Comparison of ENCODE assay signal across 35 cellular contexts in genomic region chr6:12898603-12899002, GRCh38.
"Had no signal": no experiment of that assay in that cellular context is flagged by ENCODE, and none has a peak within 500 bp of the region (broad histone marks: within the 10 kb centered on the region; RNA-seq: fewer than 3 reads in every experiment).

No MANE protein-coding gene starts in this region.

- H3K4me3 Mint-ChIP-seq: activated CD4-positive, alpha-beta memory T cell treated with anti-CD3 and anti-CD28 coated beads, Interleukin-2, amount 10 ng/mL, durations not matched to agents 7 days and 5 days; activated CD4-positive, alpha-beta T cell treated with anti-CD3 and anti-CD28 coated beads for 36 hours; activated CD4-positive, alpha-beta T cell treated with anti-CD3 and anti-CD28 coated beads, Interleukin-2, amount 10 ng/mL, durations not matched to agents 24 days and 14 days; activated naive CD8-positive, alpha-beta T cell; activated T-cell treated with anti-CD3 and anti-CD28 coated beads, Interleukin-2, amount 50 U/mL, for 4 hours; activated T-helper 17 cell treated with anti-CD3 and anti-CD28 coated beads, Interleukin-2, amount 50 U/mL, for 72 hours; central memory CD8-positive, alpha-beta T cell; effector memory CD8-positive, alpha-beta T cell; T-helper 17 cell; T-helper 2 cell treated with Interferon-gamma antibody and Interleukin-4, amounts not matched to agents 5 μg/mL and 100 μg/mL, for 36 hours had no signal

- H3K4me1 Mint-ChIP-seq: activated CD4-positive, alpha-beta memory T cell treated with anti-CD3 and anti-CD28 coated beads, Interleukin-2, amount 10 ng/mL, durations not matched to agents 7 days and 5 days; activated CD4-positive, alpha-beta T cell treated with anti-CD3 and anti-CD28 coated beads for 36 hours; activated CD4-positive, alpha-beta T cell treated with anti-CD3 and anti-CD28 coated beads, Interleukin-2, amount 10 ng/mL, durations not matched to agents 24 days and 14 days; activated T-helper 17 cell treated with anti-CD3 and anti-CD28 coated beads, Interleukin-2, amount 50 U/mL, for 72 hours; central memory CD8-positive, alpha-beta T cell had no signal

- H3K9me3 Mint-ChIP-seq: activated CD4-positive, alpha-beta memory T cell treated with anti-CD3 and anti-CD28 coated beads, Interleukin-2, amount 10 ng/mL, durations not matched to agents 7 days and 5 days; activated CD4-positive, alpha-beta T cell treated with anti-CD3 and anti-CD28 coated beads, Interleukin-2, amount 10 ng/mL, durations not matched to agents 24 days and 14 days; activated T-cell treated with anti-CD3 and anti-CD28 coated beads, Interleukin-2, amount 50 U/mL, for 4 hours; activated T-helper 17 cell treated with anti-CD3 and anti-CD28 coated beads, Interleukin-2, amount 50 U/mL, for 72 hours; central memory CD8-positive, alpha-beta T cell; effector memory CD8-positive, alpha-beta T cell; T-helper 2 cell treated with Interferon-gamma antibody and Interleukin-4, amounts not matched to agents 5 μg/mL and 100 μg/mL, for 36 hours had no signal

- H3K27ac ChIP-seq: brain microvascular endothelial cell, esophagus muscularis mucosa, foreskin keratinocyte, gastrocnemius medialis, heart right ventricle, WERI-Rb-1 had no signal

- H3K27me3 ChIP-seq: brain microvascular endothelial cell, gastrocnemius medialis had no signal

- ATAC-seq: activated CD4-positive, alpha-beta T cell treated with anti-CD3 and anti-CD28 coated beads for 36 hours; activated T-cell treated with anti-CD3 and anti-CD28 coated beads, Interleukin-2, amount 50 U/mL, for 4 hours; activated T-helper 17 cell treated with anti-CD3 and anti-CD28 coated beads, Interleukin-2, amount 50 U/mL, for 72 hours; effector memory CD8-positive, alpha-beta T cell; foreskin keratinocyte; gastrocnemius medialis; heart right ventricle; T-helper 17 cell had no signal

- H3K27ac Mint-ChIP-seq: activated CD4-positive, alpha-beta memory T cell treated with anti-CD3 and anti-CD28 coated beads, Interleukin-2, amount 10 ng/mL, durations not matched to agents 7 days and 5 days; activated CD4-positive, alpha-beta T cell treated with anti-CD3 and anti-CD28 coated beads for 36 hours; activated CD4-positive, alpha-beta T cell treated with anti-CD3 and anti-CD28 coated beads, Interleukin-2, amount 10 ng/mL, durations not matched to agents 24 days and 14 days; activated naive CD8-positive, alpha-beta T cell; activated T-helper 17 cell treated with anti-CD3 and anti-CD28 coated beads, Interleukin-2, amount 50 U/mL, for 72 hours; effector memory CD8-positive, alpha-beta T cell; T-helper 17 cell; T-helper 2 cell treated with Interferon-gamma antibody and Interleukin-4, amounts not matched to agents 5 μg/mL and 100 μg/mL, for 36 hours had no signal

- H3K4me3 ChIP-seq: esophagus muscularis mucosa, gastrocnemius medialis, heart right ventricle had no signal

- H3K36me3 ChIP-seq: brain microvascular endothelial cell, esophagus muscularis mucosa, gastrocnemius medialis, heart right ventricle, WERI-Rb-1 had no signal

- DNase-seq: activated CD4-positive, alpha-beta memory T cell treated with anti-CD3 and anti-CD28 coated beads, Interleukin-2, amount 10 ng/mL, durations not matched to agents 7 days and 5 days; activated CD4-positive, alpha-beta T cell treated with anti-CD3 and anti-CD28 coated beads for 36 hours; activated CD4-positive, alpha-beta T cell treated with anti-CD3 and anti-CD28 coated beads, Interleukin-2, amount 10 ng/mL, durations not matched to agents 24 days and 14 days; activated CD4-positive, alpha-beta T cell treated with anti-CD3 and anti-CD28 coated beads, Interleukin-2, amount 50 U/mL, for 4 hours; activated CD4-positive, CD25-positive, alpha-beta regulatory T cell; activated CD4-positive, CD25-positive, alpha-beta regulatory T cell treated with anti-CD3 and anti-CD28 coated beads, Interleukin-2, amount 50 U/mL, for 72 hours; activated CD8-positive, alpha-beta memory T cell treated with anti-CD3 and anti-CD28 coated beads, Interleukin-2, amount 50 U/mL, for 48 hours; activated effector memory CD4-positive, alpha-beta T cell treated with Interleukin-2 at 50 U/mL for 16 hours; activated gamma-delta T cell treated with Interleukin-2 at 50 U/mL for 16 hours; activated naive CD4-positive, alpha-beta T cell treated with anti-CD3 and anti-CD28 coated beads, Interleukin-2, amount 50 U/mL, for 16 hours; activated naive CD4-positive, alpha-beta T cell treated with Interleukin-2 at 50 U/mL for 16 hours; activated T-cell treated with anti-CD3 and anti-CD28 coated beads, Interleukin-2, amount 50 U/mL, for 4 hours; amniotic stem cell; anterior cingulate cortex; brain microvascular endothelial cell; cortex of kidney; dermis blood vessel endothelial cell; effector CD4-positive, alpha-beta T cell; effector memory CD8-positive, alpha-beta T cell; erythroblast; foreskin keratinocyte; gastrocnemius medialis; heart right ventricle; T-helper 1 cell; T-helper 17 cell; T1000; WERI-Rb-1 had no signal

- H3K9me3 ChIP-seq: esophagus muscularis mucosa, gastrocnemius medialis, heart right ventricle had no signal

- H3K36me3 Mint-ChIP-seq: activated naive CD8-positive, alpha-beta T cell had no signal

- FAIRE-seq: astrocyte, bronchial epithelial cell, colon had no signal

- H3K4me1 ChIP-seq: foreskin keratinocyte had no signal
